In genomic region chr9:131503626-131504465, GRCh38 we compare ENCODE assay signal across 8 cellular contexts. TPM values are rescaled to one million over a fixed set of nuclear protein-coding genes. Genes with fewer than 3 reads are reported as not detected.
DNase-seq lines count a peak whose midpoint lies in the region; ATAC-seq, FAIRE-seq and TF ChIP-seq lines count a peak whose summit lies in the region.

No MANE protein-coding gene starts in this region.

- no peaks in the 10 kb centered on the region for H4K20me1 ChIP-seq in SK-N-SH (ENCODE audit: insufficient read depth)

- H3K9ac ChIP-seq in SK-N-SH (peak overlapping the region; percentile 74), adipocyte (ENCODE audit: low read length) (peak overlapping the region; percentile 88)

- no peak for TF ChIP-seq RAD21 in SK-N-SH (IDR thresholded peaks at IDR 0.05; ENCODE audit: low read length)

- DNase-seq in heart left ventricle (peak in 1 of 5 donors; percentile 60), Right ventricle myocardium superior (no peak), SK-N-SH (peak; percentile 65), adipocyte (ENCODE audit: low read depth) (peak; percentile 52), iris pigment epithelial cell (ENCODE audit: low read depth) (peak; percentile 34), OCI-M2 (lab: John Stamatoyannopoulos, UW; ENCODE audit: unreplicated experiment) (no peak), H54 (ENCODE audit: insufficient read length, low spot score) (no peak)
- DNase-seq in stimulated activated CD4-positive, alpha-beta T cell treated with anti-CD3 and anti-CD28 coated beads, Interleukin-2, amount 100 ng/mL, for 48 hours, result peak; percentile 65 to 68

- no peaks in the 10 kb centered on the region for H3K9me3 ChIP-seq in heart left ventricle
- no peaks in the 10 kb centered on the region for H3K9me3 ChIP-seq in SK-N-SH
- no peaks in the 10 kb centered on the region for H3K9me3 ChIP-seq in adipocyte (ENCODE audit: control insufficient read depth, low read length)

- peak overlapping the region in 6 of 12 donors; percentile 77 to 85 (median 83) for H3K27ac ChIP-seq in heart left ventricle
- peak overlapping the region in 1 of 2 experiments; percentile 82; a peak in 2 of 4 replicates for H3K27ac ChIP-seq in SK-N-SH (ENCODE audit: low read depth in 2 of 2, low read length in 1 of 2)

- H3K4me2 ChIP-seq in SK-N-SH, result peak overlapping the region; percentile 94

- no peaks in the 10 kb centered on the region for H3K9me2 ChIP-seq in SK-N-SH

- H3K27me3 ChIP-seq in heart left ventricle (no peaks in the 10 kb centered on the region), SK-N-SH (ENCODE audit: insufficient read depth) (no peaks in the 10 kb centered on the region), adipocyte (replicated peaks; ENCODE audit: control insufficient read depth, insufficient read depth, low read length) (no peaks in the 10 kb centered on the region)

- intact Hi-C loops in heart left ventricle (cut with DNase I) (loop anchor here in 2 of 10 donors (10.0 kb wide), 1 partner anchor 241 kb away; the partner anchor contains the start of gene RAPGEF1 (in 2 of the 2)), Right ventricle myocardium superior (cut with DNase I) (no loop called here)

- no peak for ATAC-seq in heart left ventricle
- no peak for ATAC-seq in Right ventricle myocardium superior (ENCODE audit: poor library complexity)

- H3K36me3 ChIP-seq in heart left ventricle (peaks cover 0 to 35% (median 20%) of the 10 kb centered on the region in 9 donors), SK-N-SH (replicated peaks in 1 of 2; ENCODE audit: control insufficient read depth in 1 of 2, insufficient read depth in 2 of 2, low read length in 1 of 2) (peaks cover 7 to 30% of the 10 kb centered on the region in 2 experiments), adipocyte (ENCODE audit: control insufficient read depth, insufficient read depth, low read length, severe bottlenecking) (peaks cover 25% of the 10 kb centered on the region)

- CTCF ChIA-PET in SK-N-SH (lab: Yijun Ruan, JAX), result interaction anchor here (0.5 to 1.7 kb wide), 7 partner anchors 8 to 261 kb away, joined by 3 to 10 read pairs (median 4); no protein-coding TSS in a partner anchor

- no peak for TF ChIP-seq POLR2A in heart left ventricle (IDR thresholded peaks at IDR 0.05)
- no peak for TF ChIP-seq POLR2A in H54 (IDR thresholded peaks at IDR 0.05; ENCODE audit: low read depth, low read length)

- peak overlapping the region; percentile 67 to 99 (median 89) for H3K4me3 ChIP-seq in heart left ventricle
- peak overlapping the region; percentile 87 to 99 for H3K4me3 ChIP-seq in SK-N-SH (ENCODE audit: low read depth in 2 of 2, low read length in 1 of 2)
- peak overlapping the region; percentile 94 for H3K4me3 ChIP-seq in adipocyte (ENCODE audit: low read length)

- POLR2A ChIA-PET in SK-N-SH (lab: Yijun Ruan, JAX), result no interaction called here

- WGBS in heart left ventricle, 4 donors, result 24 to 34% (median 29%) methylated on average over 26 to 32 of the region's 32 CpGs
- WGBS in SK-N-SH (ENCODE audit: low lambda C conversion rate), result 24% methylated on average over 28 of the region's 32 CpGs

- H3K4me1 ChIP-seq in heart left ventricle (peaks cover 0 to 25% (median 17%) of the 10 kb centered on the region in 12 donors), SK-N-SH (ENCODE audit: control insufficient read depth in 1 of 2, insufficient read depth in 2 of 2, low read depth in 1 of 2, low read length in 1 of 2) (peaks cover 3 to 16% of the 10 kb centered on the region in 2 experiments; a peak in 1 of 4 replicates), adipocyte (ENCODE audit: control insufficient read depth, insufficient read depth, low read length) (peaks cover 18% of the 10 kb centered on the region)

- peaks cover 33% of the 10 kb centered on the region for H3K79me2 ChIP-seq in SK-N-SH (ENCODE audit: insufficient read depth)

- peak overlapping the region; percentile 96 for H2AFZ ChIP-seq in SK-N-SH (ENCODE audit: low read depth)

- FAIRE-seq in H54 (lab: Jason Lieb, UNC), result no peak

- TF ChIP-seq CTCF in heart left ventricle (IDR thresholded peaks at IDR 0.05), result no peak
- no peak for TF ChIP-seq CTCF in SK-N-SH (IDR thresholded peaks at IDR 0.05)

- peaks cover 27% of the 10 kb centered on the region for H3F3A ChIP-seq in SK-N-SH (replicated peaks; ENCODE audit: insufficient read depth)

- TF ChIP-seq EP300 in SK-N-SH (IDR thresholded peaks at IDR 0.05; ENCODE audit: borderline replicate concordance in 1 of 2, low read depth in 1 of 2, low read length in 1 of 2), result no peak

TF ChIP-seq in SK-N-SH, 30 proteins besides CTCF, POLR2A, EP300 and RAD21:
- TF ChIP-seq MAX (IDR thresholded peaks at IDR 0.05; ENCODE audit: low read depth) (0 out of 2 replicates have a peak, but pooled peaks have one; percentile 20), TAF1 (IDR thresholded peaks at IDR 0.05; ENCODE audit: borderline replicate concordance, low read depth, low read length) (no peak)

RNA-seq across cellular contexts. Expression of gene POMT1, which starts 1.1 kb away (rescaled TPM):
- total RNA-seq in heart left ventricle (10 to 100 TPM; 15.3 to 28.8 (median 20.3) TPM), Right ventricle myocardium superior (21.8 TPM)
- polyA plus RNA-seq in heart left ventricle (10 to 100 TPM; 18.4 to 20.3 TPM), SK-N-SH (2012; rRNA removed) (34.8 and 44.5 TPM in 2 replicates)
- polyA plus RNA-seq in SK-N-SH (2012; cell fraction: cytosol; rRNA removed), result 13.7 and 17.6 TPM in 2 replicates
- 224 and 238 TPM in 2 replicates for polyA plus RNA-seq in SK-N-SH (2012; cell fraction: nucleus; rRNA removed)

RNA-seq across cellular contexts. Expression of gene UCK1, which starts 27.2 kb away (rescaled TPM):
- total RNA-seq in heart left ventricle, result 10 to 100 TPM; 16.4 to 45.1 (median 24.9) TPM
- 10 to 100 TPM; 22.5 to 36.5 TPM for polyA plus RNA-seq in heart left ventricle
- 21.7 TPM for total RNA-seq in Right ventricle myocardium superior
- 30.9 and 32.9 TPM in 2 replicates for polyA plus RNA-seq in SK-N-SH (2012; rRNA removed)
- polyA plus RNA-seq in SK-N-SH (2012; cell fraction: cytosol; rRNA removed), result 22.3 and 28.0 TPM in 2 replicates
- polyA plus RNA-seq in SK-N-SH (2012; cell fraction: nucleus; rRNA removed), result 52.0 TPM in 2 replicates

RNA-seq across cellular contexts. Expression of gene PRRT1B, which starts 41.5 kb away (rescaled TPM):
- not detected for total RNA-seq in heart left ventricle
- not detected for polyA plus RNA-seq in heart left ventricle
- not detected for total RNA-seq in Right ventricle myocardium superior
- polyA plus RNA-seq in SK-N-SH (2012; rRNA removed), result not detected in 2 replicates
- polyA plus RNA-seq in SK-N-SH (2012; cell fraction: cytosol; rRNA removed), result not detected in 2 replicates
- not detected in 2 replicates for polyA plus RNA-seq in SK-N-SH (2012; cell fraction: nucleus; rRNA removed)

Comparison
In these comparisons a context has a peak if more than half of its experiments do, and no peak if none do; other contexts are left out.
1. DNase-seq: peak in SK-N-SH (single experiment), adipocyte (single experiment), iris pigment epithelial cell (single experiment) and stimulated activated CD4-positive, alpha-beta T cell treated with anti-CD3 and anti-CD28 coated beads, Interleukin-2, amount 100 ng/mL, for 48 hours (2 of 2); none in Right ventricle myocardium superior (single experiment), OCI-M2 (single experiment) and H54 (single experiment).
2. Peak in every context shown above with its lines, with median percentiles within 50 percentile points of each other: H3K4me3 ChIP-seq.